Comparison of ENCODE assay signal across 2 cellular contexts in genomic region chr1:226688056-226688748, GRCh38.
TF ChIP-seq lines count a peak whose summit lies in the region.

No MANE protein-coding gene starts in this region.

TF ChIP-seq in HEK293, 187 proteins besides CTCF, POLR2A, EP300 and RAD21:
- TF ChIP-seq MEIS1 (CRISPR knock-in tag; IDR thresholded peaks at IDR 0.05; ENCODE audit: borderline replicate concordance), result no peak
- TF ChIP-seq PRDM1 (tag by site-specific recombination; IDR thresholded peaks at IDR 0.05), result 0 out of 2 replicates have a peak, but pooled peaks have one; percentile 9

TF ChIP-seq in GM12878, 131 proteins besides CTCF, POLR2A, EP300 and RAD21:
- TF ChIP-seq SREBF1 (IDR thresholded peaks at IDR 0.05; ENCODE audit: low read length) (no peak), NFIC (IDR thresholded peaks at IDR 0.05; ENCODE audit: low read depth, low read length) (no peak), JUND (IDR thresholded peaks at IDR 0.05; ENCODE audit: low read depth, low read length) (no peak), NR2F1 (conservative IDR thresholded peaks at IDR 0.05) (no peak), RUNX3 (IDR thresholded peaks at IDR 0.05; ENCODE audit: low read length) (peak; percentile 16; the same call in 1 of the 2 replicates), MTA2 (IDR thresholded peaks at IDR 0.05; ENCODE audit: low read depth) (peak; percentile 22; the same call in 1 of the 2 replicates), KAT2A (conservative IDR thresholded peaks at IDR 0.05; ENCODE audit: control insufficient read depth, low read depth, low read length) (no peak), IKZF1 (conservative IDR thresholded peaks at IDR 0.05) (0 out of 2 replicates have a peak, but pooled peaks have one; percentile 23), ATF7 (IDR thresholded peaks at IDR 0.05; ENCODE audit: low read depth) (no peak), MYC (IDR thresholded peaks at IDR 0.05; ENCODE audit: insufficient read depth, insufficient read length, insufficient replicate concordance, low read length, severe bottlenecking) (no peak), IKZF2 (IDR thresholded peaks at IDR 0.05) (0 out of 4 replicates have a peak, but pooled peaks of 1 of the 2 experiments have one; percentile 35)
TF ChIP-seq in GM12878: peak in this region for 4.
